9 cellular contexts compared by ENCODE assay signal in genomic region chr1:48530727-48531351, GRCh38. TPM values are rescaled to one million over a fixed set of nuclear protein-coding genes. Genes with fewer than 3 reads are reported as not detected.
DNase-seq lines count a peak whose midpoint lies in the region; ATAC-seq and TF ChIP-seq lines count a peak whose summit lies in the region.
"Had no signal": no experiment of that assay in that cellular context is flagged by ENCODE, and none has a peak within 500 bp of the region (broad histone marks: within the 10 kb centered on the region; RNA-seq: fewer than 3 reads in every experiment).

No MANE protein-coding gene starts in this region.

- CTCF ChIA-PET in activated naive CD4-positive, alpha-beta T cell treated with anti-CD3 and anti-CD28 coated beads, Interleukin-2, amount 10 ng/mL, durations not matched to agents 7 days and 5 days (lab: Charles Lee), result interaction anchor here (0.8 to 1.9 kb wide), 3 partner anchors 10 to 147 kb away, joined by 4 to 6 read pairs (median 5); no protein-coding TSS in a partner anchor

- H3K4me1 Mint-ChIP-seq in activated naive CD4-positive, alpha-beta T cell treated with anti-CD3 and anti-CD28 coated beads, Interleukin-2, amount 10 ng/mL, durations not matched to agents 7 days and 5 days, result no peaks in the 10 kb centered on the region
- H3K4me1 Mint-ChIP-seq in T-helper 17 cell, result no peaks in the 10 kb centered on the region

- H3K27ac Mint-ChIP-seq in activated naive CD4-positive, alpha-beta T cell treated with anti-CD3 and anti-CD28 coated beads, Interleukin-2, amount 10 ng/mL, durations not matched to agents 7 days and 5 days, result no peak overlapping the region
- no peak overlapping the region for H3K27ac Mint-ChIP-seq in T-helper 17 cell

- H3K27me3 Mint-ChIP-seq in activated naive CD4-positive, alpha-beta T cell treated with anti-CD3 and anti-CD28 coated beads, Interleukin-2, amount 10 ng/mL, durations not matched to agents 7 days and 5 days, result no peaks in the 10 kb centered on the region
- H3K27me3 Mint-ChIP-seq in T-helper 17 cell, result peaks cover 57% of the 10 kb centered on the region

- no peaks in the 10 kb centered on the region for H3K9me3 Mint-ChIP-seq in activated naive CD4-positive, alpha-beta T cell treated with anti-CD3 and anti-CD28 coated beads, Interleukin-2, amount 10 ng/mL, durations not matched to agents 7 days and 5 days

- ATAC-seq in HG03095 (IDR thresholded peaks at IDR 0.05; ENCODE audit: unreplicated experiment) (peak; percentile 63), T-helper 17 cell (no peak)

- H3K4me3 Mint-ChIP-seq in activated naive CD4-positive, alpha-beta T cell treated with anti-CD3 and anti-CD28 coated beads, Interleukin-2, amount 10 ng/mL, durations not matched to agents 7 days and 5 days, result no peak overlapping the region
- H3K4me3 Mint-ChIP-seq in T-helper 17 cell, result no peak overlapping the region

- in situ Hi-C loops in GM13977 (cut with MboI; ENCODE audit: low pct_unique_long_range_greater_than_20kb, low sequenced_read_pairs, unreplicated experiment), result no loop called here

- no peaks in the 10 kb centered on the region for H3K9me3 ChIP-seq in T-helper 17 cell (ENCODE audit: control insufficient read depth, low read length, poor library complexity, severe bottlenecking)

- no peak overlapping the region for H3K4me3 ChIP-seq in AG10803 (ENCODE audit: low read length)

- DNase-seq in AG10803 (ENCODE audit: low read depth) (peak; percentile 5), GM13977 (ENCODE audit: low spot score) (peak; percentile 57), NCI-H2196 treated with DMSO at 0.1 percent for 48 hours (lab: John Stamatoyannopoulos, UW; ENCODE audit: unreplicated experiment) (peak; percentile 35), iPS-NIHi7 (ENCODE audit: extremely low spot score) (peak; percentile 96), T-helper 17 cell (no peak)
- peak; percentile 68 for DNase-seq in activated naive CD4-positive, alpha-beta T cell treated with anti-CD3 and anti-CD28 coated beads, Interleukin-2, amount 10 ng/mL, durations not matched to agents 7 days and 5 days
- peak; percentile 32 to 62 for DNase-seq in stimulated activated CD4-positive, alpha-beta T cell treated with anti-CD3 and anti-CD28 coated beads, Interleukin-4, amount 100 ng/mL, for 48 hours (ENCODE audit: low read depth in 2 of 2)
- DNase-seq: left cardiac atrium had no signal

- TF ChIP-seq CTCF in AG10803 (conservative IDR thresholded peaks at IDR 0.05; ENCODE audit: low read length) (peak; percentile 46), GM13977 (IDR thresholded peaks at IDR 0.05; ENCODE audit: extremely low read depth, insufficient read depth, missing control alignments) (peak; percentile 73)

- no peaks in the 10 kb centered on the region for H3K36me3 Mint-ChIP-seq in activated naive CD4-positive, alpha-beta T cell treated with anti-CD3 and anti-CD28 coated beads, Interleukin-2, amount 10 ng/mL, durations not matched to agents 7 days and 5 days
- H3K36me3 Mint-ChIP-seq in T-helper 17 cell (ENCODE audit: low read depth), result no peaks in the 10 kb centered on the region

RNA-seq across cellular contexts. Expression of gene SPATA6, which starts 58.8 kb away (rescaled TPM):
- total RNA-seq in T-helper 17 cell, result 1 to 10 TPM; 3.0 to 5.6 TPM

Comparison
In these comparisons a context has a peak if more than half of its experiments do, and no peak if none do; other contexts are left out.
1. DNase-seq: peak in AG10803 (single experiment), GM13977 (single experiment), NCI-H2196 treated with DMSO at 0.1 percent for 48 hours (single experiment), activated naive CD4-positive, alpha-beta T cell treated with anti-CD3 and anti-CD28 coated beads, Interleukin-2, amount 10 ng/mL, durations not matched to agents 7 days and 5 days (single experiment), iPS-NIHi7 (single experiment) and stimulated activated CD4-positive, alpha-beta T cell treated with anti-CD3 and anti-CD28 coated beads, Interleukin-4, amount 100 ng/mL, for 48 hours (2 of 2); none in T-helper 17 cell (0 of 3).